In the genomic region with DNA sequence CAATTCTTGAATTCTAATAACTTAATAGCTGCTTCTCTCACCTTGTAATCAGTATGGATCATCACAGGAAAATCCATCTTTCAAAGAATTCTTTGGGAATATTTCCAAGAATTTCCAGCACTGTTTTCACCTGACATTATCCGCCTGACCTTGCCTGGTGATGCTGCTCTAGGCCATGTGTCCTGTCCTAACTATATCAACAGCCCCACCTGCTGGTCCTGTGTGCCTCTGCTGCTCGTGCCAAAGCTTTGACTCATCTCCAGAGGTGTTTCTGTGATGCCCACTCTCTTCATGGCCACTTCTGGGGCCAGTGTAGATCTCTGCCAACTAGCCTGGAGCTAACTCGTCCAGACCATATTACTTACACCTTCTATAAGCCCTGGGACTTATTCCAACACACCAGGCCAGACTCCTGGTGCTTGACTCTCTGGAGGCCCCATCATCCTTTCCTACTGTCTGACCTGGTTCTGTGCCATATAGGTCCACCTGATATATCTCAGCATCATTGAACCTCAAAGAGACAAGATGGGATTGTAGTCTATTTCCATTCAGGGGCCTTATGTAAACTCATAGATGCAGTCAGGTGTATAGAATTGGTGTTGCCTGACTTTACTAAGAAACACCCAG, we compare ENCODE assay signal across 8 cellular contexts.
DNase-seq lines count a peak whose midpoint lies in the region; ATAC-seq and TF ChIP-seq lines count a peak whose summit lies in the region.

No MANE protein-coding gene starts in this region.

- H3K4me1 ChIP-seq in PC-9 (replicated peaks; ENCODE audit: insufficient read depth) = no peaks in the 10 kb centered on the region
- no peaks in the 10 kb centered on the region for H3K4me1 ChIP-seq in upper lobe of right lung

- DNase-seq in Ammon's horn (ENCODE audit: low spot score) (peak; percentile 63), HK-2 (ENCODE audit: unreplicated experiment) (peak; percentile 59), PC-9 (peak; percentile 57 to 66), fibroblast of pulmonary artery (ENCODE audit: low read depth) (peak; percentile 72), omental fat pad (ENCODE audit: low spot score) (peak; percentile 28), upper lobe of right lung (peak; percentile 69)
- DNase-seq in activated T-cell treated with anti-CD3 and anti-CD28 coated beads, Interleukin-2, amount 50 U/mL, for 48 hours = peak; percentile 78 to 80

- no TSS peak for BruUV-seq in PC-9 (replicated peaks; lab: Mats Ljungman, UMichigan)

- H4K20me1 ChIP-seq in PC-9 (ENCODE audit: insufficient read depth) = no peaks in the 10 kb centered on the region

- intact Hi-C loops in PC-9 (cut with micrococcal nuclease; ENCODE audit: unreplicated experiment) (loop anchor here (1.0 to 2.0 kb wide), 2 partner anchors 453 to 479 kb away; no protein-coding TSS in a partner anchor), upper lobe of right lung (cut with DNase I) (no loop called here)

- H3K4me3 ChIP-seq in PC-9 (no peak overlapping the region), fibroblast of pulmonary artery (replicated peaks; ENCODE audit: low read depth, low read length) (no peak overlapping the region), upper lobe of right lung (no peak overlapping the region)

- CTCF ChIA-PET in PC-9 (lab: Charles Lee) = interaction anchor here (0.5 to 0.6 kb wide), 2 partner anchors 54 to 910 kb away, joined by 3 to 4 read pairs; no protein-coding TSS in a partner anchor

- no peaks in the 10 kb centered on the region for H3F3A ChIP-seq in PC-9 (ENCODE audit: insufficient read depth, low read depth)

- H3K79me2 ChIP-seq in PC-9 (ENCODE audit: low read depth) = no peaks in the 10 kb centered on the region

- POLR2A ChIA-PET in PC-9 (lab: Charles Lee; ENCODE audit: unreplicated experiment) = no interaction called here

- no peaks in the 10 kb centered on the region for H3K27me3 ChIP-seq in PC-9 (ENCODE audit: insufficient read depth, low read depth)
- no peaks in the 10 kb centered on the region for H3K27me3 ChIP-seq in upper lobe of right lung

- H3K36me3 ChIP-seq in PC-9 (ENCODE audit: low read depth) (no peaks in the 10 kb centered on the region), upper lobe of right lung (no peaks in the 10 kb centered on the region)

- ATAC-seq in GM19035 (IDR thresholded peaks at IDR 0.05; ENCODE audit: unreplicated experiment) (peak; percentile 75), omental fat pad (ENCODE audit: low FRiP score) (no peak), upper lobe of right lung (peak; percentile 86)

- no peak overlapping the region for H3K4me2 ChIP-seq in PC-9

- no peaks in the 10 kb centered on the region for H3K9me2 ChIP-seq in PC-9 (ENCODE audit: insufficient read depth)

- no peaks in the 10 kb centered on the region for H3K9me3 ChIP-seq in PC-9 (ENCODE audit: insufficient read depth, low read depth)
- H3K9me3 ChIP-seq in upper lobe of right lung = no peaks in the 10 kb centered on the region

- no peak overlapping the region for H3K27ac ChIP-seq in PC-9
- no peak overlapping the region for H3K27ac ChIP-seq in upper lobe of right lung

- H2AFZ ChIP-seq in PC-9 = no peak overlapping the region

- TF ChIP-seq CTCF in PC-9 (conservative IDR thresholded peaks at IDR 0.05) (peak; percentile 79), fibroblast of pulmonary artery (IDR thresholded peaks at IDR 0.05; ENCODE audit: low read length, missing control alignments) (peak; percentile 81), omental fat pad (IDR thresholded peaks at IDR 0.05) (no peak), upper lobe of right lung (IDR thresholded peaks at IDR 0.05) (peak; percentile 65)

Comparison
In these comparisons a context has a peak if more than half of its experiments do, and no peak if none do; other contexts are left out.
1. DNase-seq: peak in every context shown above with its lines; median percentile 79 in activated T-cell treated with anti-CD3 and anti-CD28 coated beads, Interleukin-2, amount 50 U/mL, for 48 hours; 72 in fibroblast of pulmonary artery; 69 in upper lobe of right lung; 63 in Ammon's horn; 62 in PC-9; 59 in HK-2; 28 in omental fat pad.
2. CTCF ChIP-seq: peak in PC-9 (single experiment), fibroblast of pulmonary artery (single experiment) and upper lobe of right lung (single experiment); none in omental fat pad (0 of 3).